In the genomic region with DNA sequence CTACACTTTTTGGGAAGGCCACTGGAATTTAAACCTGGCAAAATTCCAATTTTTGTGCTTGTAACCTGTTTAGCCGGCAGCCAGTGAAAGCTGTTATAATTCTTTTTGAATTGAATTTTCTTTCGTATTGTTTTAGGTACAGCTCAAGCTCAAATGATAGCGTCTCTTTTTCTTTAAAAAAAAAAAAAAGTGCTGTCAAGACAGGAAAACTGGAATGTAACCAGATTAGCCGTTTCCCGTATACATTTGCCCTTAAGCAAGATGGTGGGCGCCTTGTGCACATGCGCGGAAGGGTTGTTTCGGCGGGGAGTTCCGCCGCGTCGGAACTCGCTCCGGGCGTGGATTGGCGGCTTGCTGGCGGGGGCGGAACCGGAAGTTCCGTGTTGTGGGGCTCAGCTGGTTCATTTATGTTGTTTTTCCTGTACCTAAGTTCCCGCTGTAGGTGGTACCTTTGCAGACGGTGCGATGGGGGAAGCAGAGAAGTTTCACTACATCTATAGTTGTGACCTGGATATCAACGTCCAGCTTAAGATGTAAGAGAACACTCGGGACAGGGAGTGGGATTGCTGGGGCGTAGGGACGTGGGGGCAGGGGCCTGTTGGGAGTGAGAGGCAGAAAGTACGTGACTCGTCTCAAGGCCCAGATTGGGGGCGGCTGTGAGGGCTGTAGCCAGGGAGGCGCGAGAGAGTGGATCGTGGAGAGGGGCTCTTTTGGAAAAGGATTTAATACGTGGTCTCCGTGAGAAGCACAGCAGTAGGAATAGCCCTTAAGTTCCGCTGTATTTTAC, we compare ENCODE assay signal across 8 cellular contexts. TPM values are rescaled to one million over a fixed set of nuclear protein-coding genes. Genes with fewer than 3 reads are reported as not detected.
DNase-seq lines count a peak whose midpoint lies in the region; ATAC-seq and TF ChIP-seq lines count a peak whose summit lies in the region.

TSS of gene PIK3C3 (plus strand) at position 408 of the 787 bp plus-strand sequence. CDS start at position 466, 58 bp downstream.

- peaks cover 14% of the 10 kb centered on the region for H3K36me3 Mint-ChIP-seq in HFFc6 (ENCODE audit: low read depth)
- H3K36me3 Mint-ChIP-seq in activated naive CD4-positive, alpha-beta T cell treated with anti-CD3 and anti-CD28 coated beads, Interleukin-2, amount 10 ng/mL, durations not matched to agents 7 days and 5 days, result peaks cover 28% of the 10 kb centered on the region

- DNase-seq in GM04503 (ENCODE audit: low read depth) (peak; percentile 79), HFFc6 (peak; percentile 96), NB4 (ENCODE audit: low read depth) (peak; percentile 96), SK-N-MC (ENCODE audit: low read depth, low spot score) (peak; percentile 93), substantia nigra (lab: John Stamatoyannopoulos, UW) (peak; percentile 48 to 96 (median 89))
- peak; percentile 98 for DNase-seq in activated naive CD4-positive, alpha-beta T cell treated with anti-CD3 and anti-CD28 coated beads, Interleukin-2, amount 10 ng/mL, durations not matched to agents 7 days and 5 days

- TF ChIP-seq EP300 in gastroesophageal sphincter (IDR thresholded peaks at IDR 0.05), result no peak

- CTCF ChIA-PET in activated naive CD4-positive, alpha-beta T cell treated with anti-CD3 and anti-CD28 coated beads, Interleukin-2, amount 10 ng/mL, durations not matched to agents 7 days and 5 days (lab: Charles Lee), result no interaction called here

- TF ChIP-seq POLR2A in NB4 (IDR thresholded peaks at IDR 0.05; ENCODE audit: extremely low read depth, insufficient read length) (peak; percentile 21), gastroesophageal sphincter (IDR thresholded peaks at IDR 0.05) (peak in 1 of 2 donors; percentile 38)

- WGBS in gastroesophageal sphincter (ENCODE audit: low coverage in 1 of 2), 2 donors, result 0 to 3% methylated on average over 17 to 21 of the region's 38 CpGs

- no peaks in the 10 kb centered on the region; the same call in 1 of the 2 replicates for H3K27me3 Mint-ChIP-seq in HFFc6 (ENCODE audit: insufficient read depth)
- no peaks in the 10 kb centered on the region for H3K27me3 Mint-ChIP-seq in activated naive CD4-positive, alpha-beta T cell treated with anti-CD3 and anti-CD28 coated beads, Interleukin-2, amount 10 ng/mL, durations not matched to agents 7 days and 5 days

- H3K9ac ChIP-seq in SK-N-MC (ENCODE audit: insufficient read length), result peak within 1 kb of the TSS; percentile 92

- peaks cover 34% of the 10 kb centered on the region for H3K4me1 Mint-ChIP-seq in HFFc6 (ENCODE audit: low read depth)
- H3K4me1 Mint-ChIP-seq in activated naive CD4-positive, alpha-beta T cell treated with anti-CD3 and anti-CD28 coated beads, Interleukin-2, amount 10 ng/mL, durations not matched to agents 7 days and 5 days, result peaks cover 45% of the 10 kb centered on the region

- H3K27me3 ChIP-seq in gastroesophageal sphincter, result no peaks in the 10 kb centered on the region
- peaks cover 7% of the 10 kb centered on the region for H3K27me3 ChIP-seq in neutrophil

- H3K36me3 ChIP-seq in SK-N-MC (ENCODE audit: insufficient read depth, low read length), result peaks cover 12% of the 10 kb centered on the region
- H3K36me3 ChIP-seq in gastroesophageal sphincter, result peaks cover 0 to 23% of the 10 kb centered on the region in 2 donors
- peaks cover 18% of the 10 kb centered on the region for H3K36me3 ChIP-seq in neutrophil

- H3K27ac ChIP-seq in SK-N-MC (peak within 1 kb of the TSS; percentile 54; the same call in 1 of the 2 replicates), gastroesophageal sphincter (peak within 1 kb of the TSS; percentile 51 to 82 (median 80)), neutrophil (peak within 1 kb of the TSS; percentile 85), substantia nigra (ENCODE audit: low read depth, low read length, poor library complexity, severe bottlenecking) (peak within 1 kb of the TSS; percentile 60)

- peak within 1 kb of the TSS; percentile 93 for H3K4me3 ChIP-seq in NB4 (ENCODE audit: low read depth, low read length)
- peak within 1 kb of the TSS; percentile 96 for H3K4me3 ChIP-seq in SK-N-MC
- H3K4me3 ChIP-seq in gastroesophageal sphincter, result peak within 1 kb of the TSS; percentile 81 to 96
- peak within 1 kb of the TSS; percentile 67 to 97 for H3K4me3 ChIP-seq in neutrophil (ENCODE audit: low read depth in 1 of 2, low read length in 1 of 2)

- ATAC-seq in gastroesophageal sphincter, result peak; percentile 99

- peak within 1 kb of the TSS; percentile 95 for H3K4me3 Mint-ChIP-seq in HFFc6
- H3K4me3 Mint-ChIP-seq in activated naive CD4-positive, alpha-beta T cell treated with anti-CD3 and anti-CD28 coated beads, Interleukin-2, amount 10 ng/mL, durations not matched to agents 7 days and 5 days, result peak within 1 kb of the TSS; percentile 99

- TF ChIP-seq CTCF in HFFc6 (IDR thresholded peaks at IDR 0.05), result no peak
- TF ChIP-seq CTCF in NB4 (IDR thresholded peaks at IDR 0.05; ENCODE audit: low read depth, low read length), result no peak
- TF ChIP-seq CTCF in gastroesophageal sphincter (IDR thresholded peaks at IDR 0.05), result no peak
- TF ChIP-seq CTCF in neutrophil (IDR thresholded peaks at IDR 0.05), result no peak

- H3K9me3 ChIP-seq in SK-N-MC (ENCODE audit: low read depth, low read length) (no peaks in the 10 kb centered on the region), gastroesophageal sphincter (no peaks in the 10 kb centered on the region), neutrophil (no peaks in the 10 kb centered on the region)

- no peaks in the 10 kb centered on the region for H3K9me3 Mint-ChIP-seq in HFFc6
- H3K9me3 Mint-ChIP-seq in activated naive CD4-positive, alpha-beta T cell treated with anti-CD3 and anti-CD28 coated beads, Interleukin-2, amount 10 ng/mL, durations not matched to agents 7 days and 5 days, result no peaks in the 10 kb centered on the region

- peak within 1 kb of the TSS; percentile 98 for H3K27ac Mint-ChIP-seq in HFFc6
- H3K27ac Mint-ChIP-seq in activated naive CD4-positive, alpha-beta T cell treated with anti-CD3 and anti-CD28 coated beads, Interleukin-2, amount 10 ng/mL, durations not matched to agents 7 days and 5 days, result peak within 1 kb of the TSS; percentile 99

- peaks cover 0 to 28% (median 6%) of the 10 kb centered on the region in 3 donors for H3K4me1 ChIP-seq in gastroesophageal sphincter
- peaks cover 18% of the 10 kb centered on the region in 2 experiments for H3K4me1 ChIP-seq in neutrophil (ENCODE audit: control insufficient read depth in 1 of 2, insufficient read depth in 1 of 2, low read depth in 1 of 2, low read length in 1 of 2)

RNA-seq across cellular contexts. Expression of gene PIK3C3, which starts in this region (rescaled TPM):
- 10 to 100 TPM; 38.3 to 61.7 (median 47.6) TPM for total RNA-seq in HFFc6 (2021; fragmentation: NEBNext Ultra II Directional; extraction: Animal tissue kit (Norgen Biotek cat#: 25700))
- 10 to 100 TPM; 34.2 to 55.6 (median 40.9) TPM for total RNA-seq in gastroesophageal sphincter

Comparison
In these comparisons a context has a peak if more than half of its experiments do, and no peak if none do; other contexts are left out.
1. Peak in every context shown above with its lines: DNase-seq, ATAC-seq, H3K4me3 ChIP-seq and H3K27ac ChIP-seq.